ENCODE assay signal across 7 cellular contexts in genomic region chr15:43662293-43662692, GRCh38. TPM values are rescaled to one million over a fixed set of nuclear protein-coding genes. Genes with fewer than 3 reads are reported as not detected.
"Had no signal": no experiment of that assay in that cellular context is flagged by ENCODE, and none has a peak within 500 bp of the region (broad histone marks: within the 10 kb centered on the region; RNA-seq: fewer than 3 reads in every experiment).

No MANE protein-coding gene starts in this region.

RNA-seq across cellular contexts. Expression of gene CKMT1A, which starts 31.4 kb away (rescaled TPM):
- total RNA-seq: dermis blood vessel endothelial cell, glomerular endothelial cell, lung microvascular endothelial cell, mononuclear cell had no signal

RNA-seq across cellular contexts. Expression of gene STRC, which starts 43.7 kb away (rescaled TPM):
- total RNA-seq: dermis blood vessel endothelial cell, esophagus mucosa, glomerular endothelial cell, left ventricle myocardium superior, lower lobe of right lung, lung microvascular endothelial cell had no signal
